In the genomic region with DNA sequence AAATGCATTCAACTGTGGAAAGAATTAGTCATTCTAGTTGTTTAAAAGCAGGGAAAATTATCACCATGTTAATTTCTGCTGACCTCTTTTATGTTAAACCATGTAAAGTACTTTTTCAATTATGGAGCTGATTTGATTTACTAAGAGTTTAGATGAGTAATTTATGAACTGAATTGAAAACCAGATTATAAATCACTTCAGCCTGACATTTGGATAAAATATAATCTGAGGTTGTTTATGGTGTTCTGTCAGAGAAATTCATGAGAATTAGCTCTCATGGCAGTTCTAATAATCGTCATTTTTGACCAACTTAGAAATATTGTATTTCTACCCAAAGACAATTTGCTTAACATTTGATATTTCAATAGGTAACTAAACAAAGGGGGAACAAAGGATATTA, we compare ENCODE assay signal across 2 cellular contexts.
TF ChIP-seq lines count a peak whose summit lies in the region.

No MANE protein-coding gene starts in this region.

TF ChIP-seq in SK-N-SH treated with all-trans-retinoic acid at 6 μM for 48 hours, 23 proteins besides CTCF, POLR2A, EP300 and RAD21 (continues in another document):
- TF ChIP-seq POU6F1 (CRISPR knock-in tag; IDR thresholded peaks at IDR 0.05; ENCODE audit: borderline replicate concordance, low read depth) = no peak
- TF ChIP-seq TCF4 (CRISPR knock-in tag; IDR thresholded peaks at IDR 0.05; ENCODE audit: borderline replicate concordance) = no peak
- TF ChIP-seq PPARA (CRISPR knock-in tag; IDR thresholded peaks at IDR 0.05; ENCODE audit: borderline replicate concordance) = no peak
- no peak for TF ChIP-seq ESRRG (CRISPR knock-in tag; IDR thresholded peaks at IDR 0.05)
- TF ChIP-seq ZFP3 (CRISPR knock-in tag; IDR thresholded peaks at IDR 0.05) = no peak
- peak; percentile 53; the same call in 1 of the 2 replicates for TF ChIP-seq TOX (CRISPR knock-in tag; IDR thresholded peaks at IDR 0.05; ENCODE audit: borderline replicate concordance)
- no peak for TF ChIP-seq BACH2 (CRISPR knock-in tag; IDR thresholded peaks at IDR 0.05; ENCODE audit: borderline replicate concordance)
- no peak for TF ChIP-seq ZFP30 (CRISPR knock-in tag; IDR thresholded peaks at IDR 0.05)
- TF ChIP-seq RARB (CRISPR knock-in tag; IDR thresholded peaks at IDR 0.05) = no peak
- TF ChIP-seq ZNF70 (CRISPR knock-in tag; IDR thresholded peaks at IDR 0.05) = no peak
- TF ChIP-seq PATZ1 (CRISPR knock-in tag; IDR thresholded peaks at IDR 0.05; ENCODE audit: borderline replicate concordance) = peak; percentile 71; the same call in 1 of the 2 replicates
- no peak for TF ChIP-seq ZNF565 (CRISPR knock-in tag; conservative IDR thresholded peaks at IDR 0.05; ENCODE audit: low read depth)
- TF ChIP-seq, protein P1, sequence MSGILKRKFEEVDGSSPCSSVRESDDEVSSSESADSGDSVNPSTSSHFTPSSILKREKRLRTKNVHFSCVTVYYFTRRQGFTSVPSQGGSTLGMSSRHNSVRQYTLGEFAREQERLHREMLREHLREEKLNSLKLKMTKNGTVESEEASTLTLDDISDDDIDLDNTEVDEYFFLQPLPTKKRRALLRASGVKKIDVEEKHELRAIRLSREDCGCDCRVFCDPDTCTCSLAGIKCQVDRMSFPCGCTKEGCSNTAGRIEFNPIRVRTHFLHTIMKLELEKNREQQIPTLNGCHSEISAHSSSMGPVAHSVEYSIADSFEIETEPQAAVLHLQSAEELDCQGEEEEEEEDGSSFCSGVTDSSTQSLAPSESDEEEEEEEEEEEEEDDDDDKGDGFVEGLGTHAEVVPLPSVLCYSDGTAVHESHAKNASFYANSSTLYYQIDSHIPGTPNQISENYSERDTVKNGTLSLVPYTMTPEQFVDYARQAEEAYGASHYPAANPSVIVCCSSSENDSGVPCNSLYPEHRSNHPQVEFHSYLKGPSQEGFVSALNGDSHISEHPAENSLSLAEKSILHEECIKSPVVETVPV (CRISPR knock-in tag; IDR thresholded peaks at IDR 0.05) = no peak
- no peak for TF ChIP-seq GLIS3 (CRISPR knock-in tag; IDR thresholded peaks at IDR 0.05)
- no peak for TF ChIP-seq ARNTL (CRISPR knock-in tag; IDR thresholded peaks at IDR 0.05; ENCODE audit: borderline replicate concordance, low read depth)
- TF ChIP-seq TSHZ2 (CRISPR knock-in tag; IDR thresholded peaks at IDR 0.05) = no peak
- TF ChIP-seq SNAI2 (CRISPR knock-in tag; IDR thresholded peaks at IDR 0.05) = no peak
- TF ChIP-seq ZNF8 (CRISPR knock-in tag; IDR thresholded peaks at IDR 0.05) = no peak
- TF ChIP-seq ZC3H10 (CRISPR knock-in tag; IDR thresholded peaks at IDR 0.05) = peak; percentile 97
- TF ChIP-seq OSR1 (CRISPR knock-in tag; IDR thresholded peaks at IDR 0.05) = no peak

TF ChIP-seq in SK-N-SH, 30 proteins besides CTCF, POLR2A, EP300 and RAD21 (continued from another document):
- TF ChIP-seq, protein P2, sequence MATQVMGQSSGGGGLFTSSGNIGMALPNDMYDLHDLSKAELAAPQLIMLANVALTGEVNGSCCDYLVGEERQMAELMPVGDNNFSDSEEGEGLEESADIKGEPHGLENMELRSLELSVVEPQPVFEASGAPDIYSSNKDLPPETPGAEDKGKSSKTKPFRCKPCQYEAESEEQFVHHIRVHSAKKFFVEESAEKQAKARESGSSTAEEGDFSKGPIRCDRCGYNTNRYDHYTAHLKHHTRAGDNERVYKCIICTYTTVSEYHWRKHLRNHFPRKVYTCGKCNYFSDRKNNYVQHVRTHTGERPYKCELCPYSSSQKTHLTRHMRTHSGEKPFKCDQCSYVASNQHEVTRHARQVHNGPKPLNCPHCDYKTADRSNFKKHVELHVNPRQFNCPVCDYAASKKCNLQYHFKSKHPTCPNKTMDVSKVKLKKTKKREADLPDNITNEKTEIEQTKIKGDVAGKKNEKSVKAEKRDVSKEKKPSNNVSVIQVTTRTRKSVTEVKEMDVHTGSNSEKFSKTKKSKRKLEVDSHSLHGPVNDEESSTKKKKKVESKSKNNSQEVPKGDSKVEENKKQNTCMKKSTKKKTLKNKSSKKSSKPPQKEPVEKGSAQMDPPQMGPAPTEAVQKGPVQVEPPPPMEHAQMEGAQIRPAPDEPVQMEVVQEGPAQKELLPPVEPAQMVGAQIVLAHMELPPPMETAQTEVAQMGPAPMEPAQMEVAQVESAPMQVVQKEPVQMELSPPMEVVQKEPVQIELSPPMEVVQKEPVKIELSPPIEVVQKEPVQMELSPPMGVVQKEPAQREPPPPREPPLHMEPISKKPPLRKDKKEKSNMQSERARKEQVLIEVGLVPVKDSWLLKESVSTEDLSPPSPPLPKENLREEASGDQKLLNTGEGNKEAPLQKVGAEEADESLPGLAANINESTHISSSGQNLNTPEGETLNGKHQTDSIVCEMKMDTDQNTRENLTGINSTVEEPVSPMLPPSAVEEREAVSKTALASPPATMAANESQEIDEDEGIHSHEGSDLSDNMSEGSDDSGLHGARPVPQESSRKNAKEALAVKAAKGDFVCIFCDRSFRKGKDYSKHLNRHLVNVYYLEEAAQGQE (IDR thresholded peaks at IDR 0.05; ENCODE audit: low read depth, low read length) = no peak
- TF ChIP-seq, protein P3, sequence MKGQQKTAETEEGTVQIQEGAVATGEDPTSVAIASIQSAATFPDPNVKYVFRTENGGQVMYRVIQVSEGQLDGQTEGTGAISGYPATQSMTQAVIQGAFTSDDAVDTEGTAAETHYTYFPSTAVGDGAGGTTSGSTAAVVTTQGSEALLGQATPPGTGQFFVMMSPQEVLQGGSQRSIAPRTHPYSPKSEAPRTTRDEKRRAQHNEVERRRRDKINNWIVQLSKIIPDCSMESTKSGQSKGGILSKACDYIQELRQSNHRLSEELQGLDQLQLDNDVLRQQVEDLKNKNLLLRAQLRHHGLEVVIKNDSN (IDR thresholded peaks at IDR 0.05; ENCODE audit: borderline replicate concordance, low read depth) = no peak
- TF ChIP-seq, protein P4, sequence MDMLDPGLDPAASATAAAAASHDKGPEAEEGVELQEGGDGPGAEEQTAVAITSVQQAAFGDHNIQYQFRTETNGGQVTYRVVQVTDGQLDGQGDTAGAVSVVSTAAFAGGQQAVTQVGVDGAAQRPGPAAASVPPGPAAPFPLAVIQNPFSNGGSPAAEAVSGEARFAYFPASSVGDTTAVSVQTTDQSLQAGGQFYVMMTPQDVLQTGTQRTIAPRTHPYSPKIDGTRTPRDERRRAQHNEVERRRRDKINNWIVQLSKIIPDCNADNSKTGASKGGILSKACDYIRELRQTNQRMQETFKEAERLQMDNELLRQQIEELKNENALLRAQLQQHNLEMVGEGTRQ (IDR thresholded peaks at IDR 0.05; ENCODE audit: borderline replicate concordance, low read depth, low read length) = no peak
- TF ChIP-seq SIN3A (IDR thresholded peaks at IDR 0.05; ENCODE audit: borderline replicate concordance, low read depth, low read length) (no peak), FOXJ3 (CRISPR knock-in tag; IDR thresholded peaks at IDR 0.05) (no peak), JUND (IDR thresholded peaks at IDR 0.05) (no peak), PBX3 (IDR thresholded peaks at IDR 0.05) (no peak), RCOR1 (IDR thresholded peaks at IDR 0.05; ENCODE audit: low read length) (no peak), POLR2AphosphoS5 (IDR thresholded peaks at IDR 0.05; ENCODE audit: low read depth, low read length) (no peak), TEAD4 (IDR thresholded peaks at IDR 0.05; ENCODE audit: borderline replicate concordance, insufficient read depth) (no peak), FOXM1 (IDR thresholded peaks at IDR 0.05; ENCODE audit: low read depth) (no peak), RFX5 (IDR thresholded peaks at IDR 0.05; ENCODE audit: low read length) (no peak), CHD2 (IDR thresholded peaks at IDR 0.05; ENCODE audit: low read length, partially characterized antibody) (no peak), NRF1 (IDR thresholded peaks at IDR 0.05; ENCODE audit: low read depth, low read length) (no peak)
- TF ChIP-seq, protein P5, sequence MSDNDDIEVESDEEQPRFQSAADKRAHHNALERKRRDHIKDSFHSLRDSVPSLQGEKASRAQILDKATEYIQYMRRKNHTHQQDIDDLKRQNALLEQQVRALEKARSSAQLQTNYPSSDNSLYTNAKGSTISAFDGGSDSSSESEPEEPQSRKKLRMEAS (IDR thresholded peaks at IDR 0.05; ENCODE audit: low read depth) = no peak
- TF ChIP-seq, protein P6, sequence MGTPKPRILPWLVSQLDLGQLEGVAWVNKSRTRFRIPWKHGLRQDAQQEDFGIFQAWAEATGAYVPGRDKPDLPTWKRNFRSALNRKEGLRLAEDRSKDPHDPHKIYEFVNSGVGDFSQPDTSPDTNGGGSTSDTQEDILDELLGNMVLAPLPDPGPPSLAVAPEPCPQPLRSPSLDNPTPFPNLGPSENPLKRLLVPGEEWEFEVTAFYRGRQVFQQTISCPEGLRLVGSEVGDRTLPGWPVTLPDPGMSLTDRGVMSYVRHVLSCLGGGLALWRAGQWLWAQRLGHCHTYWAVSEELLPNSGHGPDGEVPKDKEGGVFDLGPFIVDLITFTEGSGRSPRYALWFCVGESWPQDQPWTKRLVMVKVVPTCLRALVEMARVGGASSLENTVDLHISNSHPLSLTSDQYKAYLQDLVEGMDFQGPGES (IDR thresholded peaks at IDR 0.05; ENCODE audit: low read depth, low read length) = no peak
